Comparison of ENCODE assay signal across 8 cellular contexts in genomic region chr17:1644493-1645206, GRCh38. TPM values are rescaled to one million over a fixed set of nuclear protein-coding genes. Genes with fewer than 3 reads are reported as not detected.
DNase-seq lines count a peak whose midpoint lies in the region; ATAC-seq and TF ChIP-seq lines count a peak whose summit lies in the region.

No MANE protein-coding gene starts in this region.

- peaks cover 54 to 72% (median 65%) of the 10 kb centered on the region in 10 experiments for H3K4me1 ChIP-seq in BLaER1 treated with 17β-estradiol and CSF1 and Interleukin-3, amounts not matched to agents 10 nM and 100 nM
- H3K4me1 ChIP-seq in HEK293 (ENCODE audit: control insufficient read depth, insufficient read depth, low read length) (peaks cover 4% of the 10 kb centered on the region; the same call in 1 of the 2 replicates), lung (ENCODE audit: control insufficient read depth in 2 of 2, insufficient read depth in 2 of 2, low read length in 2 of 2) (peaks cover 0 to 20% of the 10 kb centered on the region in 2 donors), upper lobe of right lung (peaks cover 51% of the 10 kb centered on the region)

- 18 to 26% methylated on average over 15 of the region's 15 CpGs for WGBS in lung, 2 donors

- intact Hi-C loops in upper lobe of right lung (cut with DNase I): no loop called here

- H3K9me3 Mint-ChIP-seq in activated naive CD8-positive, alpha-beta T cell treated with anti-CD3 and anti-CD28 coated beads for 36 hours: no peaks in the 10 kb centered on the region

- H3K27ac ChIP-seq in BLaER1 treated with 17β-estradiol and CSF1 and Interleukin-3, amounts not matched to agents 10 nM and 100 nM: peak overlapping the region; percentile 62 to 91 (median 83)
- H3K27ac ChIP-seq in HEK293 (ENCODE audit: extremely low read depth, low read depth, low read length) (no peak overlapping the region), lung (ENCODE audit: low read depth in 1 of 2, low read length in 1 of 2) (peak overlapping the region; percentile 68 to 89), upper lobe of right lung (peak overlapping the region; percentile 84)

- no peaks in the 10 kb centered on the region for H3K36me3 Mint-ChIP-seq in activated naive CD8-positive, alpha-beta T cell treated with anti-CD3 and anti-CD28 coated beads for 36 hours

- ATAC-seq in lung (ENCODE audit: insufficient read depth, low FRiP score) (no peak), upper lobe of right lung (no peak)

- CTCF ChIA-PET in HEK293 (lab: Yijun Ruan, JAX): interaction anchor here (0.6 to 6.1 kb wide), 2 partner anchors 72 to 928 kb away, joined by 5 to 69 read pairs; no protein-coding TSS in a partner anchor

- H3K36me3 ChIP-seq in BLaER1 treated with 17β-estradiol and CSF1 and Interleukin-3, amounts not matched to agents 10 nM and 100 nM: peaks cover 8 to 35% (median 24%) of the 10 kb centered on the region in 11 experiments; a peak in 21 of 22 replicates
- H3K36me3 ChIP-seq in HEK293 (ENCODE audit: control insufficient read depth in 2 of 2, insufficient read depth in 1 of 2, low read length in 2 of 2): no peaks in the 10 kb centered on the region
- H3K36me3 ChIP-seq in lung (ENCODE audit: control insufficient read depth in 2 of 2, insufficient read depth in 2 of 2, low read length in 2 of 2): peaks cover 0 to 4% of the 10 kb centered on the region in 2 donors
- H3K36me3 ChIP-seq in upper lobe of right lung: no peaks in the 10 kb centered on the region

- H4K20me1 ChIP-seq in BLaER1 treated with 17β-estradiol and CSF1 and Interleukin-3, amounts not matched to agents 10 nM and 100 nM: peaks cover 10 to 35% (median 24%) of the 10 kb centered on the region in 11 experiments; a peak in 18 of 22 replicates

- H3K4me3 ChIP-seq in BLaER1 treated with 17β-estradiol and CSF1 and Interleukin-3, amounts not matched to agents 10 nM and 100 nM: peak overlapping the region; percentile 69 to 92 (median 84)
- H3K4me3 ChIP-seq in HEK293 (ENCODE audit: low read depth, low read length) (no peak overlapping the region), lung (peak overlapping the region; percentile 37), upper lobe of right lung (peak overlapping the region; percentile 51)

- peaks cover 24% of the 10 kb centered on the region for H3K4me1 Mint-ChIP-seq in activated naive CD8-positive, alpha-beta T cell treated with anti-CD3 and anti-CD28 coated beads for 36 hours

- no peaks in the 10 kb centered on the region for H3K27me3 ChIP-seq in BLaER1 treated with 17β-estradiol and CSF1 and Interleukin-3, amounts not matched to agents 10 nM and 100 nM
- H3K27me3 ChIP-seq in lung (ENCODE audit: control insufficient read depth, insufficient read depth): no peaks in the 10 kb centered on the region
- H3K27me3 ChIP-seq in upper lobe of right lung: no peaks in the 10 kb centered on the region

- no peaks in the 10 kb centered on the region for H3K9me3 ChIP-seq in BLaER1 treated with 17β-estradiol and CSF1 and Interleukin-3, amounts not matched to agents 10 nM and 100 nM (replicated peaks in 1 of 11)
- H3K9me3 ChIP-seq in HEK293 (ENCODE audit: control insufficient read depth, insufficient read depth, low read depth, low read length) (no peaks in the 10 kb centered on the region), lung (ENCODE audit: control insufficient read depth in 2 of 2, insufficient read depth in 1 of 2, low read length in 1 of 2) (no peaks in the 10 kb centered on the region), upper lobe of right lung (no peaks in the 10 kb centered on the region)

- POLR2A ChIA-PET in HEK293 (lab: Yijun Ruan, JAX): no interaction called here

- H3K9ac ChIP-seq in BLaER1 treated with 17β-estradiol and CSF1 and Interleukin-3, amounts not matched to agents 10 nM and 100 nM: peak overlapping the region; percentile 82 to 90 (median 87)

- H3K4me2 ChIP-seq in BLaER1 treated with 17β-estradiol and CSF1 and Interleukin-3, amounts not matched to agents 10 nM and 100 nM: peak overlapping the region; percentile 92 to 100 (median 99)

- H3K4me3 Mint-ChIP-seq in activated naive CD8-positive, alpha-beta T cell treated with anti-CD3 and anti-CD28 coated beads for 36 hours: peak overlapping the region; percentile 80

- peak; percentile 54 for DNase-seq in activated naive CD8-positive, alpha-beta T cell treated with anti-CD3 and anti-CD28 coated beads for 36 hours
- DNase-seq in lung (ENCODE audit: low spot score): no peak
- no peak for DNase-seq in upper lobe of right lung
- no peak for DNase-seq in NCI-H2107 treated with DMSO at 0.1 percent for 48 hours (lab: John Stamatoyannopoulos, UW; ENCODE audit: unreplicated experiment)
- DNase-seq in DMS114 treated with DMSO at 0.1 percent for 48 hours (lab: John Stamatoyannopoulos, UW; ENCODE audit: unreplicated experiment): no peak
- no peak for DNase-seq in NCI-H2029 (lab: John Stamatoyannopoulos, UW)

- TF ChIP-seq CTCF in HEK293 (tag by site-specific recombination; IDR thresholded peaks at IDR 0.05) (no peak), lung (IDR thresholded peaks at IDR 0.05; ENCODE audit: control extremely low read depth, extremely low read depth) (no peak), upper lobe of right lung (IDR thresholded peaks at IDR 0.05) (no peak)

- peak overlapping the region; percentile 87 for H3K27ac Mint-ChIP-seq in activated naive CD8-positive, alpha-beta T cell treated with anti-CD3 and anti-CD28 coated beads for 36 hours

- H3K27me3 Mint-ChIP-seq in activated naive CD8-positive, alpha-beta T cell treated with anti-CD3 and anti-CD28 coated beads for 36 hours: no peaks in the 10 kb centered on the region

TF ChIP-seq in HEK293, 187 proteins besides CTCF, POLR2A, EP300 and RAD21:
- TF ChIP-seq GLIS2 (tag by site-specific recombination; IDR thresholded peaks at IDR 0.05) (0 out of 2 replicates have a peak, but pooled peaks have one; percentile 43), ZNF223 (tag by site-specific recombination; IDR thresholded peaks at IDR 0.05) (no peak)

RNA-seq across cellular contexts. Expression of gene SCARF1, which starts 0.9 kb away (rescaled TPM):
- 1 to 10 TPM; 2.5 to 2.6 TPM for total RNA-seq in activated naive CD8-positive, alpha-beta T cell treated with anti-CD3 and anti-CD28 coated beads for 36 hours
- 10 to 100 TPM; 34.2 to 39.7 TPM for total RNA-seq in lung
- 10 to 100 TPM; 17.1 to 24.5 TPM for polyA plus RNA-seq in lung
- 48.5 TPM for total RNA-seq in upper lobe of right lung

RNA-seq across cellular contexts. Expression of gene RILP, which starts 5.0 kb away (rescaled TPM):
- 1 to 10 TPM; 3.2 to 3.4 TPM for total RNA-seq in activated naive CD8-positive, alpha-beta T cell treated with anti-CD3 and anti-CD28 coated beads for 36 hours
- 10 to 100 TPM; 25.0 to 46.3 TPM for total RNA-seq in lung
- 10 to 100 TPM; 23.1 to 39.8 TPM for polyA plus RNA-seq in lung
- total RNA-seq in upper lobe of right lung: 39.5 TPM

RNA-seq across cellular contexts. Expression of gene SLC43A2, which starts 16.0 kb away (rescaled TPM):
- 1 to 10 TPM; 3.7 to 4.6 TPM for total RNA-seq in activated naive CD8-positive, alpha-beta T cell treated with anti-CD3 and anti-CD28 coated beads for 36 hours
- total RNA-seq in lung: 10 to 100 TPM; 47.9 to 89.2 TPM
- 100 to 1,000 TPM in 1 of 2 donors, 10 to 100 TPM in 1; 27.0 to 125 TPM for polyA plus RNA-seq in lung
- total RNA-seq in upper lobe of right lung: 39.9 TPM

RNA-seq across cellular contexts. Expression of gene PRPF8, which starts 40.0 kb away (rescaled TPM):
- 100 to 1,000 TPM; 418 to 428 TPM for total RNA-seq in activated naive CD8-positive, alpha-beta T cell treated with anti-CD3 and anti-CD28 coated beads for 36 hours
- 100 to 1,000 TPM; 208 to 277 TPM for total RNA-seq in lung
- polyA plus RNA-seq in lung: 100 to 1,000 TPM in 1 of 2 donors, 10 to 100 TPM in 1; 97.2 to 114 TPM
- total RNA-seq in upper lobe of right lung: 263 TPM

Comparison
In these comparisons a context has a peak if more than half of its experiments do, and no peak if none do; other contexts are left out.
1. RNA of gene SCARF1, which starts 0.9 kb away (total RNA-seq): 48.5 TPM in upper lobe of right lung (single experiment) and 34.2 to 39.7 TPM in lung; 2.5 to 2.6 TPM in activated naive CD8-positive, alpha-beta T cell treated with anti-CD3 and anti-CD28 coated beads for 36 hours; every median in the first group is over 4 times any median in the second.